15 cellular contexts compared by ENCODE assay signal in the genomic region with DNA sequence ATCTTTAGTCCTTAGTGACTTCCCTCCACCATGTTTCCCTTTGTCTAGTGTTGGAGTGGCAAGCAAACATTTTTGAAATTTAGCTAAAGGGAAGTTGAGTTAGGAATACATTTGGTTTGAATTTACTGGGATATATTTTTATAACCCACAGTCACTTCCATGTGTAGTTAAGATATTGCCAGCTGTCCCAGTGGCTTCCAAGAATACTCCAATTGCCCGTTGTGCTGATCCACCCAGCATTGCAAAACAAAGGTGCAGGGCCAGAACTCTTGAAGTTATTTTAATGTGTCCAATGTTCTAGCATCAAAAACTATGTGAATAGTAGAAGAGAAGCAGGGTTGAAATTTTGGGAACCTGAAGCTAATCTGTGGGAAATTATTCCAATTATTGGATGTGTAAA.
"Had no signal": no experiment of that assay in that cellular context is flagged by ENCODE, and none has a peak within 500 bp of the region (broad histone marks: within the 10 kb centered on the region; RNA-seq: fewer than 3 reads in every experiment).

No MANE protein-coding gene starts in this region.

- H2AFZ ChIP-seq: parathyroid adenoma had no signal

- H3K27me3 Mint-ChIP-seq: activated CD4-positive, alpha-beta memory T cell treated with anti-CD3 and anti-CD28 coated beads for 36 hours had no signal

- H3K27ac ChIP-seq: gastroesophageal sphincter, neutrophil, parathyroid adenoma, sigmoid colon, upper lobe of right lung had no signal

- H3K4me3 Mint-ChIP-seq: activated CD4-positive, alpha-beta memory T cell treated with anti-CD3 and anti-CD28 coated beads for 36 hours; natural killer cell had no signal

- H3K36me3 Mint-ChIP-seq: natural killer cell had no signal

- H3K9me3 ChIP-seq: gastroesophageal sphincter, mucosa of descending colon, neutrophil, sigmoid colon, upper lobe of right lung had no signal

- H3K27ac Mint-ChIP-seq: activated CD4-positive, alpha-beta memory T cell treated with anti-CD3 and anti-CD28 coated beads for 36 hours had no signal

- H3K36me3 ChIP-seq: gastroesophageal sphincter, sigmoid colon had no signal

- H3K9me3 Mint-ChIP-seq: activated CD4-positive, alpha-beta memory T cell treated with anti-CD3 and anti-CD28 coated beads for 36 hours; natural killer cell had no signal

- H3K9ac ChIP-seq: parathyroid adenoma had no signal

- DNase-seq: activated CD4-positive, alpha-beta memory T cell treated with anti-CD3 and anti-CD28 coated beads for 36 hours; activated naive CD4-positive, alpha-beta T cell treated with Interleukin-2 at 50 U/mL for 16 hours; aorta; effector CD8-positive, alpha-beta T cell; mesenchymal stem cell; mucosa of descending colon; natural killer cell; sigmoid colon; stimulated activated CD8-positive, alpha-beta memory T cell treated with anti-CD3 and anti-CD28 coated beads, Interleukin-4, amount 100 ng/mL, for 48 hours; stimulated activated naive CD4-positive, alpha-beta T cell; SW 1271; upper lobe of right lung had no signal

- ATAC-seq: gastroesophageal sphincter, mucosa of descending colon, natural killer cell, upper lobe of right lung had no signal

- H3K4me3 ChIP-seq: gastroesophageal sphincter, mucosa of descending colon, sigmoid colon, upper lobe of right lung had no signal

- H3K4me1 ChIP-seq: parathyroid adenoma had no signal

- H3K27me3 ChIP-seq: gastroesophageal sphincter, neutrophil, sigmoid colon, upper lobe of right lung had no signal
